ENCODE assay signal across 1 cellular context in the genomic region with DNA sequence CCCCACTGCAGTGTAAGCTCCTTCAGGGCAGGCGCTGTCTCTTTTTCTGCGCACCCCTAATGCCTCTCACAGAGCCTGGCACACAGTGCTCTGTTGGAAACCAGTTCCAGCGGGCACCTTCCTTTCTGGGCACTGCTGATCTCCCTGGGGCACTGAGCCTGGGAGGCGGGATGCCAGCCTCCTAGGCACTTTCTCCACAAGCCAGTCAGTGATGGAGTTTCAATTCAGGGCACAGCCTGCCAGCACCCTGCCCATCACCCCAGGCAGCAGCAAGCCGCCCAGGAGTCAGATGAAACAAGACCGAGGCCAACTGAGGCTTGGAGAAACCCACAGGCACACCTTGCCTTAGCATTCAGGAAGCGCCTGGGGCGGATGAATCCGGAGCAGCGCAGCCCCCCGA.
TF ChIP-seq lines count a peak whose summit lies in the region.

No MANE protein-coding gene starts in this region.

TF ChIP-seq in endothelial cell of umbilical vein, 7 proteins besides CTCF, POLR2A, EP300 and RAD21:
- TF ChIP-seq MAX (IDR thresholded peaks at IDR 0.05; ENCODE audit: insufficient read depth, insufficient read length) (no peak), POLR2AphosphoS5 (IDR thresholded peaks at IDR 0.05; ENCODE audit: insufficient read depth, low read depth, low read length) (no peak), GATA2 (IDR thresholded peaks at IDR 0.05; ENCODE audit: insufficient read depth, insufficient read length, low read depth, low read length) (no peak), MYC (IDR thresholded peaks at IDR 0.05; ENCODE audit: low read depth, low read length) (no peak), JUN (IDR thresholded peaks at IDR 0.05; ENCODE audit: borderline replicate concordance, insufficient read depth, insufficient read length, low read depth) (no peak), FOS (IDR thresholded peaks at IDR 0.05; ENCODE audit: borderline replicate concordance, insufficient read depth, low read length) (no peak), EZH2 (IDR thresholded peaks at IDR 0.05; ENCODE audit: borderline replicate concordance, low read depth, low read length, severe bottlenecking) (no peak)
